In the genomic region with DNA sequence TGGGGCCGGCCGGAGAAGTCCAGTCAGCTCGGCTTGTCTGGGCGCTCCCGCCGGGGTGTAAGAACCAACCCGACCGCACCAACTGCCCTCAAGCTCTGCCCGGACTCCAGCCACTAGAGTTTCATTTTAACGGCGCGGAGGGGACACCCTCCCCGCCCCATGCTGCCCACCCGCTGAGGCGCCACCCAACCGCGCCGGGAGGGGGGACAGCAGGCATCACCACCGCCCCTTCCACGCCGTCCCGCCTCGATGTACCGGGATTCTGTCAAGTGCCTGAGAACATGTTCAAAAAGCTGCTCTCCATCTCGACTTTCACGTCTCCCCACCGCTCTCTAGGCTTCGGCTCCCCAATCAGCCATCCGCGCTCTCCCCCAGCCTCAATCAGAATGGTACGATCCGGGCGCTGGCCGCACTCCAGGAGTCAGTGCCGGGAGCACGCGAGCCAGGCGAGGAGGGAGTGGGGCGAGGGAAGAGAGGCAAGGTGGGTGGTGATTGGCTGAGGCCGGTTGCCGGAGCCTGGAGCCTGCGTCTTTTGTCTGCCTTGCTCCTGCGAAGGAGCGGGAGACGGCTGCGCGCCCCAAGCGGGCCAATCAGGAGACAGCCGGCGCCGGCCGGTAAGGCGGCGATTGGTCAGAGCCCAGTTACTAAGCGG, we compare ENCODE assay signal across 1 cellular context.
A peak's percentile ranks its signal among the peaks of the same experiment; 100 is the strongest.
TF ChIP-seq lines count a peak whose summit lies in the region.

A gene (minus strand): TSS at position 101 of the 652 bp plus-strand sequence. CDS start 677 bp downstream, outside the sequence.

TF ChIP-seq in K562, 482 proteins besides CTCF, POLR2A, EP300 and RAD21 (continued from another document and continues in another):
- TF ChIP-seq, protein P1, sequence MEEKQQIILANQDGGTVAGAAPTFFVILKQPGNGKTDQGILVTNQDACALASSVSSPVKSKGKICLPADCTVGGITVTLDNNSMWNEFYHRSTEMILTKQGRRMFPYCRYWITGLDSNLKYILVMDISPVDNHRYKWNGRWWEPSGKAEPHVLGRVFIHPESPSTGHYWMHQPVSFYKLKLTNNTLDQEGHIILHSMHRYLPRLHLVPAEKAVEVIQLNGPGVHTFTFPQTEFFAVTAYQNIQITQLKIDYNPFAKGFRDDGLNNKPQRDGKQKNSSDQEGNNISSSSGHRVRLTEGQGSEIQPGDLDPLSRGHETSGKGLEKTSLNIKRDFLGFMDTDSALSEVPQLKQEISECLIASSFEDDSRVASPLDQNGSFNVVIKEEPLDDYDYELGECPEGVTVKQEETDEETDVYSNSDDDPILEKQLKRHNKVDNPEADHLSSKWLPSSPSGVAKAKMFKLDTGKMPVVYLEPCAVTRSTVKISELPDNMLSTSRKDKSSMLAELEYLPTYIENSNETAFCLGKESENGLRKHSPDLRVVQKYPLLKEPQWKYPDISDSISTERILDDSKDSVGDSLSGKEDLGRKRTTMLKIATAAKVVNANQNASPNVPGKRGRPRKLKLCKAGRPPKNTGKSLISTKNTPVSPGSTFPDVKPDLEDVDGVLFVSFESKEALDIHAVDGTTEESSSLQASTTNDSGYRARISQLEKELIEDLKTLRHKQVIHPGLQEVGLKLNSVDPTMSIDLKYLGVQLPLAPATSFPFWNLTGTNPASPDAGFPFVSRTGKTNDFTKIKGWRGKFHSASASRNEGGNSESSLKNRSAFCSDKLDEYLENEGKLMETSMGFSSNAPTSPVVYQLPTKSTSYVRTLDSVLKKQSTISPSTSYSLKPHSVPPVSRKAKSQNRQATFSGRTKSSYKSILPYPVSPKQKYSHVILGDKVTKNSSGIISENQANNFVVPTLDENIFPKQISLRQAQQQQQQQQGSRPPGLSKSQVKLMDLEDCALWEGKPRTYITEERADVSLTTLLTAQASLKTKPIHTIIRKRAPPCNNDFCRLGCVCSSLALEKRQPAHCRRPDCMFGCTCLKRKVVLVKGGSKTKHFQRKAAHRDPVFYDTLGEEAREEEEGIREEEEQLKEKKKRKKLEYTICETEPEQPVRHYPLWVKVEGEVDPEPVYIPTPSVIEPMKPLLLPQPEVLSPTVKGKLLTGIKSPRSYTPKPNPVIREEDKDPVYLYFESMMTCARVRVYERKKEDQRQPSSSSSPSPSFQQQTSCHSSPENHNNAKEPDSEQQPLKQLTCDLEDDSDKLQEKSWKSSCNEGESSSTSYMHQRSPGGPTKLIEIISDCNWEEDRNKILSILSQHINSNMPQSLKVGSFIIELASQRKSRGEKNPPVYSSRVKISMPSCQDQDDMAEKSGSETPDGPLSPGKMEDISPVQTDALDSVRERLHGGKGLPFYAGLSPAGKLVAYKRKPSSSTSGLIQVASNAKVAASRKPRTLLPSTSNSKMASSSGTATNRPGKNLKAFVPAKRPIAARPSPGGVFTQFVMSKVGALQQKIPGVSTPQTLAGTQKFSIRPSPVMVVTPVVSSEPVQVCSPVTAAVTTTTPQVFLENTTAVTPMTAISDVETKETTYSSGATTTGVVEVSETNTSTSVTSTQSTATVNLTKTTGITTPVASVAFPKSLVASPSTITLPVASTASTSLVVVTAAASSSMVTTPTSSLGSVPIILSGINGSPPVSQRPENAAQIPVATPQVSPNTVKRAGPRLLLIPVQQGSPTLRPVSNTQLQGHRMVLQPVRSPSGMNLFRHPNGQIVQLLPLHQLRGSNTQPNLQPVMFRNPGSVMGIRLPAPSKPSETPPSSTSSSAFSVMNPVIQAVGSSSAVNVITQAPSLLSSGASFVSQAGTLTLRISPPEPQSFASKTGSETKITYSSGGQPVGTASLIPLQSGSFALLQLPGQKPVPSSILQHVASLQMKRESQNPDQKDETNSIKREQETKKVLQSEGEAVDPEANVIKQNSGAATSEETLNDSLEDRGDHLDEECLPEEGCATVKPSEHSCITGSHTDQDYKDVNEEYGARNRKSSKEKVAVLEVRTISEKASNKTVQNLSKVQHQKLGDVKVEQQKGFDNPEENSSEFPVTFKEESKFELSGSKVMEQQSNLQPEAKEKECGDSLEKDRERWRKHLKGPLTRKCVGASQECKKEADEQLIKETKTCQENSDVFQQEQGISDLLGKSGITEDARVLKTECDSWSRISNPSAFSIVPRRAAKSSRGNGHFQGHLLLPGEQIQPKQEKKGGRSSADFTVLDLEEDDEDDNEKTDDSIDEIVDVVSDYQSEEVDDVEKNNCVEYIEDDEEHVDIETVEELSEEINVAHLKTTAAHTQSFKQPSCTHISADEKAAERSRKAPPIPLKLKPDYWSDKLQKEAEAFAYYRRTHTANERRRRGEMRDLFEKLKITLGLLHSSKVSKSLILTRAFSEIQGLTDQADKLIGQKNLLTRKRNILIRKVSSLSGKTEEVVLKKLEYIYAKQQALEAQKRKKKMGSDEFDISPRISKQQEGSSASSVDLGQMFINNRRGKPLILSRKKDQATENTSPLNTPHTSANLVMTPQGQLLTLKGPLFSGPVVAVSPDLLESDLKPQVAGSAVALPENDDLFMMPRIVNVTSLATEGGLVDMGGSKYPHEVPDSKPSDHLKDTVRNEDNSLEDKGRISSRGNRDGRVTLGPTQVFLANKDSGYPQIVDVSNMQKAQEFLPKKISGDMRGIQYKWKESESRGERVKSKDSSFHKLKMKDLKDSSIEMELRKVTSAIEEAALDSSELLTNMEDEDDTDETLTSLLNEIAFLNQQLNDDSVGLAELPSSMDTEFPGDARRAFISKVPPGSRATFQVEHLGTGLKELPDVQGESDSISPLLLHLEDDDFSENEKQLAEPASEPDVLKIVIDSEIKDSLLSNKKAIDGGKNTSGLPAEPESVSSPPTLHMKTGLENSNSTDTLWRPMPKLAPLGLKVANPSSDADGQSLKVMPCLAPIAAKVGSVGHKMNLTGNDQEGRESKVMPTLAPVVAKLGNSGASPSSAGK (IDR thresholded peaks at IDR 0.05), result peak; percentile 100
- TF ChIP-seq, protein P2, sequence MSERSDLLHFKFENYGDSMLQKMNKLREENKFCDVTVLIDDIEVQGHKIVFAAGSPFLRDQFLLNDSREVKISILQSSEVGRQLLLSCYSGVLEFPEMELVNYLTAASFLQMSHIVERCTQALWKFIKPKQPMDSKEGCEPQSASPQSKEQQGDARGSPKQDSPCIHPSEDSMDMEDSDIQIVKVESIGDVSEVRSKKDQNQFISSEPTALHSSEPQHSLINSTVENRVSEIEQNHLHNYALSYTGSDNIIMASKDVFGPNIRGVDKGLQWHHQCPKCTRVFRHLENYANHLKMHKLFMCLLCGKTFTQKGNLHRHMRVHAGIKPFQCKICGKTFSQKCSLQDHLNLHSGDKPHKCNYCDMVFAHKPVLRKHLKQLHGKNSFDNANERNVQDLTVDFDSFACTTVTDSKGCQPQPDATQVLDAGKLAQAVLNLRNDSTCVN (CRISPR knock-in tag; IDR thresholded peaks at IDR 0.05), result no peak
- TF ChIP-seq ZC3H8 (IDR thresholded peaks at IDR 0.05) (peak; percentile 90; the same call in 1 of the 2 replicates), FOXK2 (conservative IDR thresholded peaks at IDR 0.05 in 1 of 2, IDR thresholded peaks at IDR 0.05 in 1 of 2; ENCODE audit: low read depth in 2 of 2) (peak; percentile 72 to 100; a peak in 3 of 4 replicates), CC2D1A (IDR thresholded peaks at IDR 0.05) (no peak; the same call in 1 of the 2 replicates), RBM15 (IDR thresholded peaks at IDR 0.05; ENCODE audit: insufficient read depth, low read length) (no peak), CHD1 (IDR thresholded peaks at IDR 0.05; ENCODE audit: low read length) (no peak), HCFC1 (IDR thresholded peaks at IDR 0.05; ENCODE audit: low read depth, low read length) (peak; percentile 46; the same call in 1 of the 2 replicates), POU5F1 (IDR thresholded peaks at IDR 0.05; ENCODE audit: borderline replicate concordance, low read depth, low read length, partially characterized antibody) (no peak), TOE1 (IDR thresholded peaks at IDR 0.05; ENCODE audit: borderline replicate concordance) (peak; percentile 99), TOE1 (CRISPR knock-in tag; IDR thresholded peaks at IDR 0.05; ENCODE audit: borderline replicate concordance, low read depth) (0 out of 2 replicates have a peak, but pooled peaks have one; percentile 16), SREBF2 (CRISPR knock-in tag; IDR thresholded peaks at IDR 0.05) (peak; percentile 99), ILK (tag; IDR thresholded peaks at IDR 0.05; ENCODE audit: borderline replicate concordance, low read depth) (no peak), CHCHD3 (CRISPR knock-in tag; IDR thresholded peaks at IDR 0.05) (peak; percentile 81), MTA3 (IDR thresholded peaks at IDR 0.05; ENCODE audit: borderline replicate concordance) (peak; percentile 95; the same call in 1 of the 2 replicates), NR3C1 (CRISPR knock-in tag; IDR thresholded peaks at IDR 0.05) (peak; percentile 96; the same call in 1 of the 2 replicates), SNIP1 (IDR thresholded peaks at IDR 0.05; ENCODE audit: low read depth) (no peak), HIVEP1 (CRISPR knock-in tag; IDR thresholded peaks at IDR 0.05) (peak; percentile 31; the same call in 1 of the 2 replicates), ZNF143 (CRISPR knock-in tag; IDR thresholded peaks at IDR 0.05) (peak; percentile 61; the same call in 1 of the 2 replicates), KDM4B (IDR thresholded peaks at IDR 0.05; ENCODE audit: borderline replicate concordance in 2 of 2, low read depth in 1 of 2) (peak in 1 of 2 experiments; percentile 72; a peak in 1 of 4 replicates)
- TF ChIP-seq, protein P3, sequence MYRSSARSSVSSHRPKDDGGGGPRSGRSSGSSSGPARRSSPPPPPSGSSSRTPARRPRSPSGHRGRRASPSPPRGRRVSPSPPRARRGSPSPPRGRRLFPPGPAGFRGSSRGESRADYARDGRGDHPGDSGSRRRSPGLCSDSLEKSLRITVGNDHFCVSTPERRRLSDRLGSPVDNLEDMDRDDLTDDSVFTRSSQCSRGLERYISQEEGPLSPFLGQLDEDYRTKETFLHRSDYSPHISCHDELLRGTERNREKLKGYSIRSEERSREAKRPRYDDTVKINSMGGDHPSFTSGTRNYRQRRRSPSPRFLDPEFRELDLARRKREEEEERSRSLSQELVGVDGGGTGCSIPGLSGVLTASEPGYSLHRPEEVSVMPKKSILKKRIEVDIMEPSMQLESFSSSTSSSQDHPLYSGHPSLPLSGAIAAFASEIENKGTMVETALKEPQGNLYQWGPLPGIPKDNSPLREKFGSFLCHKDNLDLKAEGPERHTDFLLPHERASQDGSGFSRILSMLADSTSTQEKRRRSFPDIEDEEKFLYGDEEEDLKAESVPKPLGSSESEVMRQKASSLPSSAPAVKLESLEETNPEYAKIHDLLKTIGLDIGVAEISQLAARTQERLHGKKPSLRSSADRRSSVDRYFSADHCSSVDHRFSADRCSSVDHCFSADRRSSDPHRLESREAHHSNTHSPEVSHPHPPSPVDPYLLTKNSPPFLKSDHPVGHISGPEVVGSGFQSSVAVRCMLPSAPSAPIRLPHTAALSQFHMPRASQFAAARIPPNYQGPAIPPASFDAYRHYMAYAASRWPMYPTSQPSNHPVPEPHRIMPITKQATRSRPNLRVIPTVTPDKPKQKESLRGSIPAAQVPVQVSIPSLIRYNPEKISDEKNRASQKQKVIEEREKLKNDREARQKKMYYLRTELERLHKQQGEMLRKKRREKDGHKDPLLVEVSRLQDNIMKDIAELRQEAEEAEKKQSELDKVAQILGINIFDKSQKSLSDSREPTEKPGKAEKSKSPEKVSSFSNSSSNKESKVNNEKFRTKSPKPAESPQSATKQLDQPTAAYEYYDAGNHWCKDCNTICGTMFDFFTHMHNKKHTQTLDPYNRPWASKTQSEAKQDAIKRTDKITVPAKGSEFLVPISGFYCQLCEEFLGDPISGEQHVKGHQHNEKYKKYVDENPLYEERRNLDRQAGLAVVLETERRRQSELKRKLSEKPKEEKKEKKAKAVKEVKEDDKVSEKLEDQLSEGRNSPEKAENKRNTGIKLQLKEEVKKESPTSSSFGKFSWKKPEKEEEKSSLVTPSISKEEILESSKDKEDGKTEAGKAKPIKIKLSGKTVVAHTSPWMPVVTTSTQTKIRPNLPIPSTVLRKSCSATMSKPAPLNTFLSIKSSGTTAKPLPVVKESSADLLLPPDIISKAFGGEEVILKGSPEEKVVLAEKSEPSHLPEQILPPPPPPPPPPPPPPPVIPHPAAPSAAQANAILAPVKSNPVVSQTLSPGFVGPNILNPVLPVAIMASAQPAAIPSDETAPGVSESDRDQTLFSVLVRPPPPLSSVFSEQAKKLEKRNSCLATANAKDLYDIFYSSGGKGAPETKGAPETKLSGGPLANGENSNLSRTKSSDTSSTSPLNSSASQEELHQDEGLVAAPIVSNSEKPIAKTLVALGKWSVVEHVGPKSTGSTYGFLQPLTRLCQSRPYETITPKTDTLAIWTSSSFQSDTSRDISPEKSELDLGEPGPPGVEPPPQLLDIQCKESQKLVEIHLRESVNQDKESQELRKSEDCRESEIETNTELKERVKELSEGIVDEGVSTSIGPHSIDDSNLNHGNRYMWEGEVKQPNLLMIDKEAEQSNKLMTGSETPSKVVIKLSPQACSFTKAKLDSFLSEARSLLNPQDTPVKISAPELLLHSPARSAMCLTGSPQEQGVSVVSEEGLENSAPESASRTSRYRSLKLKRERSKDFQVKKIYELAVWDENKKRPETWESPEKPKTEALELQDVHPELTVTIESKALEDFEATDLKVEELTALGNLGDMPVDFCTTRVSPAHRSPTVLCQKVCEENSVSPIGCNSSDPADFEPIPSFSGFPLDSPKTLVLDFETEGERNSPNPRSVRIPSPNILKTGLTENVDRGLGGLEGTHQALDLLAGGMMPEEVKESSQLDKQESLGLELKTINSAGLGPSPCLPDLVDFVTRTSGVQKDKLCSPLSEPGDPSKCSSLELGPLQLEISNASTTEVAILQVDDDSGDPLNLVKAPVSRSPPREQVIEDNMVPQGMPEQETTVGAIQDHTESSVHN (IDR thresholded peaks at IDR 0.05; ENCODE audit: borderline replicate concordance in 1 of 2, low read depth in 1 of 2), result no peak
- TF ChIP-seq, protein P4, sequence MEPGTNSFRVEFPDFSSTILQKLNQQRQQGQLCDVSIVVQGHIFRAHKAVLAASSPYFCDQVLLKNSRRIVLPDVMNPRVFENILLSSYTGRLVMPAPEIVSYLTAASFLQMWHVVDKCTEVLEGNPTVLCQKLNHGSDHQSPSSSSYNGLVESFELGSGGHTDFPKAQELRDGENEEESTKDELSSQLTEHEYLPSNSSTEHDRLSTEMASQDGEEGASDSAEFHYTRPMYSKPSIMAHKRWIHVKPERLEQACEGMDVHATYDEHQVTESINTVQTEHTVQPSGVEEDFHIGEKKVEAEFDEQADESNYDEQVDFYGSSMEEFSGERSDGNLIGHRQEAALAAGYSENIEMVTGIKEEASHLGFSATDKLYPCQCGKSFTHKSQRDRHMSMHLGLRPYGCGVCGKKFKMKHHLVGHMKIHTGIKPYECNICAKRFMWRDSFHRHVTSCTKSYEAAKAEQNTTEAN (CRISPR knock-in tag; IDR thresholded peaks at IDR 0.05), result peak; percentile 92
- TF ChIP-seq, protein P5, sequence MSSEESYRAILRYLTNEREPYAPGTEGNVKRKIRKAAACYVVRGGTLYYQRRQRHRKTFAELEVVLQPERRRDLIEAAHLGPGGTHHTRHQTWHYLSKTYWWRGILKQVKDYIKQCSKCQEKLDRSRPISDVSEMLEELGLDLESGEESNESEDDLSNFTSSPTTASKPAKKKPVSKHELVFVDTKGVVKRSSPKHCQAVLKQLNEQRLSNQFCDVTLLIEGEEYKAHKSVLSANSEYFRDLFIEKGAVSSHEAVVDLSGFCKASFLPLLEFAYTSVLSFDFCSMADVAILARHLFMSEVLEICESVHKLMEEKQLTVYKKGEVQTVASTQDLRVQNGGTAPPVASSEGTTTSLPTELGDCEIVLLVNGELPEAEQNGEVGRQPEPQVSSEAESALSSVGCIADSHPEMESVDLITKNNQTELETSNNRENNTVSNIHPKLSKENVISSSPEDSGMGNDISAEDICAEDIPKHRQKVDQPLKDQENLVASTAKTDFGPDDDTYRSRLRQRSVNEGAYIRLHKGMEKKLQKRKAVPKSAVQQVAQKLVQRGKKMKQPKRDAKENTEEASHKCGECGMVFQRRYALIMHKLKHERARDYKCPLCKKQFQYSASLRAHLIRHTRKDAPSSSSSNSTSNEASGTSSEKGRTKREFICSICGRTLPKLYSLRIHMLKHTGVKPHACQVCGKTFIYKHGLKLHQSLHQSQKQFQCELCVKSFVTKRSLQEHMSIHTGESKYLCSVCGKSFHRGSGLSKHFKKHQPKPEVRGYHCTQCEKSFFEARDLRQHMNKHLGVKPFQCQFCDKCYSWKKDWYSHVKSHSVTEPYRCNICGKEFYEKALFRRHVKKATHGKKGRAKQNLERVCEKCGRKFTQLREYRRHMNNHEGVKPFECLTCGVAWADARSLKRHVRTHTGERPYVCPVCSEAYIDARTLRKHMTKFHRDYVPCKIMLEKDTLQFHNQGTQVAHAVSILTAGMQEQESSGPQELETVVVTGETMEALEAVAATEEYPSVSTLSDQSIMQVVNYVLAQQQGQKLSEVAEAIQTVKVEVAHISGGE (CRISPR knock-in tag; IDR thresholded peaks at IDR 0.05), result no peak
